In the genomic region with DNA sequence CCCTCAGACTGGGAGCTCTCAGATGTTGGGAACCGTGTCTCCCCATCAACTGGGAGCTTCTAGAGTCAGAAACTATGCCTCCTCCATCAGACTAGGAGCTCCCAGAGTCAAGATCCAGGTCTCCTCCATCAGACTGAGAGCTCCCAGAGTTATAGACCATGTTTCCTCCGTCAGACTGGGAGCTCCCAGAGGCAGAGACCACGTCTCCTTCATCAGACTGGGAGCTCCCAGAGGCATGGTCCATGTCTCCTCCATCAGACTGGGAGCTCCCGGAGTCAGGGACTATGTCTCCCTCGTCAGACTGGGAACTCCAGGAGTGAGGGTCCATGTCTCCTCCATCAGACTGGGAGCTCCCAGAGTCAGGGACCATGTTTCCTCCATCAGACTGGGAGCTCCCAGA, we compare ENCODE assay signal across 9 cellular contexts. TPM values are rescaled to one million over a fixed set of nuclear protein-coding genes. Genes with fewer than 3 reads are reported as not detected.
"Had no signal": no experiment of that assay in that cellular context is flagged by ENCODE, and none has a peak within 500 bp of the region (broad histone marks: within the 10 kb centered on the region; RNA-seq: fewer than 3 reads in every experiment).

No MANE protein-coding gene starts in this region.

- FAIRE-seq: G401.6, GM12878, GM12891, GM12892, GM18507, GM19239 had no signal

- ATAC-seq: GM12878 had no signal

- DNase-seq: GDM1, GF-D8 had no signal

- H3K4me3 ChIP-seq: GM12878 had no signal

RNA-seq across cellular contexts. Expression of gene CEACAM16, which starts 10.0 kb away (rescaled TPM):
- total RNA-seq: G401, GM12878 had no signal
- polyA plus RNA-seq: GM12878 had no signal
